In genomic region chr6:7642784-7643183, GRCh38 we compare ENCODE assay signal across 24 cellular contexts.
"Had no signal": no experiment of that assay in that cellular context is flagged by ENCODE, and none has a peak within 500 bp of the region (broad histone marks: within the 10 kb centered on the region; RNA-seq: fewer than 3 reads in every experiment).

No MANE protein-coding gene starts in this region.

- H3K4me1 Mint-ChIP-seq: endodermal cell, nephron, neural progenitor cell had no signal

- H3K27me3 Mint-ChIP-seq: dendritic cell treated with granulocyte-macrophage colony-stimulating factor and Interleukin-4, amounts not matched to agents 40 ng/mL and 50 ng/mL, for 4 days; progenitor cell of endocrine pancreas; stimulated activated naive CD8-positive, alpha-beta T cell treated with anti-CD3 and anti-CD28 coated beads, Interleukin-15, amount 100 ng/mL, for 72 hours had no signal

- ATAC-seq: left ventricle myocardium superior; lower lobe of right lung; stimulated activated naive CD8-positive, alpha-beta T cell treated with anti-CD3 and anti-CD28 coated beads, Interleukin-15, amount 100 ng/mL, for 72 hours had no signal

- H3K4me3 Mint-ChIP-seq: dendritic cell treated with granulocyte-macrophage colony-stimulating factor and Interleukin-4, amounts not matched to agents 40 ng/mL and 50 ng/mL, for 4 days; endodermal cell; naive B cell; nephron; neural progenitor cell; stimulated activated naive CD8-positive, alpha-beta T cell treated with anti-CD3 and anti-CD28 coated beads, Interleukin-15, amount 100 ng/mL, for 72 hours had no signal

- DNase-seq: effector CD8-positive, alpha-beta T cell; endodermal cell; foreskin melanocyte; kidney; left ventricle myocardium superior; lower lobe of right lung; naive B cell; right lobe of liver; stimulated activated CD4-positive, alpha-beta T cell treated with anti-CD3 and anti-CD28 coated beads, Interleukin-12 subunit alpha, Interleukin-12 subunit beta, amount 100 ng/mL, for 4 hours; stimulated activated CD4-positive, alpha-beta T cell treated with anti-CD3 and anti-CD28 coated beads, Interleukin-1b, Interleukin-23, amount 100 ng/mL, for 48 hours; stimulated activated CD4-positive, alpha-beta T cell treated with anti-CD3 and anti-CD28 coated beads, Interleukin-4, amount 100 ng/mL, for 1 hour; stimulated activated CD8-positive, alpha-beta memory T cell treated with anti-CD3 and anti-CD28 coated beads, Interleukin-4, amount 100 ng/mL, for 48 hours; stimulated activated naive CD4-positive, alpha-beta T cell; stimulated activated naive CD8-positive, alpha-beta T cell treated with anti-CD3 and anti-CD28 coated beads, Interleukin-15, amount 100 ng/mL, for 72 hours; trophoblast cell had no signal

- H3K27me3 ChIP-seq: esophagus muscularis mucosa, neural progenitor cell, right lobe of liver, suprapubic skin, vagina had no signal

- H3K9me3 ChIP-seq: esophagus muscularis mucosa, lower lobe of right lung, right lobe of liver, suprapubic skin, vagina had no signal

- H3K36me3 Mint-ChIP-seq: naive B cell, neural progenitor cell had no signal

- H3K9me3 Mint-ChIP-seq: dendritic cell treated with granulocyte-macrophage colony-stimulating factor and Interleukin-4, amounts not matched to agents 40 ng/mL and 50 ng/mL, for 4 days; endodermal cell; naive B cell; nephron; neural progenitor cell; stimulated activated naive CD8-positive, alpha-beta T cell treated with anti-CD3 and anti-CD28 coated beads, Interleukin-15, amount 100 ng/mL, for 72 hours had no signal

- H3K36me3 ChIP-seq: esophagus muscularis mucosa, lower lobe of right lung, neural progenitor cell, right lobe of liver, suprapubic skin, vagina had no signal

- H3K9ac ChIP-seq: neural progenitor cell, parathyroid adenoma had no signal

- H3K4me1 ChIP-seq: esophagus muscularis mucosa, lower lobe of right lung, neural progenitor cell, parathyroid adenoma, right lobe of liver, suprapubic skin, vagina had no signal

- H3K27ac ChIP-seq: esophagus muscularis mucosa, lower lobe of right lung, neural progenitor cell, parathyroid adenoma, right lobe of liver, suprapubic skin, vagina had no signal

- H3K27ac Mint-ChIP-seq: dendritic cell treated with granulocyte-macrophage colony-stimulating factor and Interleukin-4, amounts not matched to agents 40 ng/mL and 50 ng/mL, for 4 days; endodermal cell; naive B cell; nephron; neural progenitor cell; progenitor cell of endocrine pancreas had no signal

- H3K4me3 ChIP-seq: esophagus muscularis mucosa, lower lobe of right lung, neural progenitor cell, right lobe of liver, smooth muscle cell, suprapubic skin, vagina had no signal
